Comparison of ENCODE assay signal across 1 cellular context in the genomic region with DNA sequence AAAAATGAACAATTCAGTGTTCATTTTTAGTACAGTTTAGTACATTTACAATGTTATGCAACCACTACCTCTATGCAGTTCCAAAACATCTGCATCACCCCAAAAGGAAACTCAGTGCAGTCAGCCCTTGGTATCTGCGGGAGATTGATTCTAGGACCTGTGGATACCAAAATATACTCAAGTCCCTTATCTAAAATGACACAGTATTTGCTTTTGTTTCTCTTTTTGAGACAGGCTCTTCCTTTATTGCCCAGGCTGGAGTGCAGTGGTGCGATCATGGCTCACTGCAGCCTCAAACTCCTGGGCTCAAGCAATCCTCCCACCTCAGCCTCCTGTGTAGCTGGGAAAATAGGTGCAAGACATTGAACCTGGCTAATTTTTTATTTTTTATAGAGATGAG.
A peak's percentile ranks its signal among the peaks of the same experiment; 100 is the strongest.
TF ChIP-seq lines count a peak whose summit lies in the region.

No MANE protein-coding gene starts in this region.

TF ChIP-seq in K562, 482 proteins besides CTCF, POLR2A, EP300 and RAD21 (continued from another document):
- TF ChIP-seq RNF219 (CRISPR knock-in tag; IDR thresholded peaks at IDR 0.05) (no peak), ZNF197 (CRISPR knock-in tag; IDR thresholded peaks at IDR 0.05; ENCODE audit: low read depth) (no peak), POLR2AphosphoS2 (IDR thresholded peaks at IDR 0.05; ENCODE audit: low read length) (no peak), ZNF408 (CRISPR knock-in tag; IDR thresholded peaks at IDR 0.05; ENCODE audit: low read depth) (no peak), DPF2 (IDR thresholded peaks at IDR 0.05) (peak; percentile 39; the same call in 1 of the 2 replicates), PHF20 (IDR thresholded peaks at IDR 0.05; ENCODE audit: partially characterized antibody) (no peak), GTF3C2 (IDR thresholded peaks at IDR 0.05; ENCODE audit: borderline replicate concordance, extremely low read depth, insufficient read length) (no peak), PHB (CRISPR knock-in tag; IDR thresholded peaks at IDR 0.05) (no peak), FOXA3 (CRISPR knock-in tag; conservative IDR thresholded peaks at IDR 0.05 in 1 of 2, IDR thresholded peaks at IDR 0.05 in 1 of 2) (peak; percentile 31 to 66; a peak in 2 of 4 replicates)
